9 cellular contexts compared by ENCODE assay signal in the genomic region with DNA sequence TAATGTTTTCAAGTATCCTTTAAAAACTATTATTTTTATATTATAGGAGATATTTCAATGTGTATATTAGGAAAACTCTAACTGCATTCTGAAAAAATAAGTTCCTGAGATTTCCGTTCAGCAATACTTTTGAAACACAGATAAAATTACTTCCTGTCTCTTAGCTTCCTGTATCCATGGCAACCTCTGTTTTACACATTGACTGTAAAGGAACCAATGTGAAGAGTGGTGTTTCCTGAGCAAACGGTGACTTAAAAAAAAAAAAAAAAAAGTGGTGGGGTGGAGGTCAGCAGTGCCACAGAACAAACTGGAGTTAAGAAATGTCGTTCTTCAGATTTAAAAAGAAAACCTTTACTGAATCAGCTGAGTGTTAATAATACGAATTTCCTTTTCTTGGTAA. TPM values are rescaled to one million over a fixed set of nuclear protein-coding genes. Genes with fewer than 3 reads are reported as not detected.
DNase-seq lines count a peak whose midpoint lies in the region; ATAC-seq, FAIRE-seq and TF ChIP-seq lines count a peak whose summit lies in the region.
"Had no signal": no experiment of that assay in that cellular context is flagged by ENCODE, and none has a peak within 500 bp of the region (broad histone marks: within the 10 kb centered on the region; RNA-seq: fewer than 3 reads in every experiment).

A gene with protein sequence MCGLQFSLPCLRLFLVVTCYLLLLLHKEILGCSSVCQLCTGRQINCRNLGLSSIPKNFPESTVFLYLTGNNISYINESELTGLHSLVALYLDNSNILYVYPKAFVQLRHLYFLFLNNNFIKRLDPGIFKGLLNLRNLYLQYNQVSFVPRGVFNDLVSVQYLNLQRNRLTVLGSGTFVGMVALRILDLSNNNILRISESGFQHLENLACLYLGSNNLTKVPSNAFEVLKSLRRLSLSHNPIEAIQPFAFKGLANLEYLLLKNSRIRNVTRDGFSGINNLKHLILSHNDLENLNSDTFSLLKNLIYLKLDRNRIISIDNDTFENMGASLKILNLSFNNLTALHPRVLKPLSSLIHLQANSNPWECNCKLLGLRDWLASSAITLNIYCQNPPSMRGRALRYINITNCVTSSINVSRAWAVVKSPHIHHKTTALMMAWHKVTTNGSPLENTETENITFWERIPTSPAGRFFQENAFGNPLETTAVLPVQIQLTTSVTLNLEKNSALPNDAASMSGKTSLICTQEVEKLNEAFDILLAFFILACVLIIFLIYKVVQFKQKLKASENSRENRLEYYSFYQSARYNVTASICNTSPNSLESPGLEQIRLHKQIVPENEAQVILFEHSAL (plus strand): TSS at position 280 of the 400 bp plus-strand sequence. CDS start 620 bp downstream, outside the sequence.

- TF ChIP-seq CTCF in GM10248 (IDR thresholded peaks at IDR 0.05; ENCODE audit: control extremely low read depth, extremely low read depth, low read depth, missing control alignments) (no peak), astrocyte (IDR thresholded peaks at IDR 0.05; ENCODE audit: insufficient read depth, low read depth, low read length) (no peak), mucosa of descending colon (IDR thresholded peaks at IDR 0.05) (no peak)

- no peak within 1 kb of the TSS for H3K4me3 Mint-ChIP-seq in astrocyte (ENCODE audit: unreplicated experiment)

- H3K27me3 Mint-ChIP-seq in astrocyte (ENCODE audit: low read depth, unreplicated experiment): no peaks in the 10 kb centered on the region

- no peaks in the 10 kb centered on the region for H3K36me3 Mint-ChIP-seq in astrocyte (ENCODE audit: low read depth, unreplicated experiment)

- intact Hi-C loops in mucosa of descending colon (cut with DNase I, micrococcal nuclease): no loop called here

- H2AFZ ChIP-seq in astrocyte (ENCODE audit: low read depth, low read length): no peak within 1 kb of the TSS

- no peaks in the 10 kb centered on the region for H3K27me3 ChIP-seq in astrocyte (ENCODE audit: insufficient read depth, low read length)
- H3K27me3 ChIP-seq: SJCRH30 had no signal

- H4K20me1 ChIP-seq in astrocyte (ENCODE audit: insufficient read depth, low read length): no peaks in the 10 kb centered on the region

- POLR2A ChIA-PET in GM10248 (lab: Yijun Ruan, JAX): no interaction called here

- no peak within 1 kb of the TSS for H3K4me2 ChIP-seq in astrocyte (ENCODE audit: low read length)

- no peak within 1 kb of the TSS for H3K27ac ChIP-seq in astrocyte (ENCODE audit: low read depth, low read length)
- H3K27ac ChIP-seq: SJCRH30 had no signal

- ATAC-seq in GM21367 (IDR thresholded peaks at IDR 0.05; ENCODE audit: unreplicated experiment) (peak; percentile 89), HG03571 (IDR thresholded peaks at IDR 0.05; ENCODE audit: unreplicated experiment) (peak; percentile 84), mucosa of descending colon (peak; percentile 37)

- FAIRE-seq in astrocyte (lab: Jason Lieb, UNC) (no peak), RCC 7860 (lab: Jason Lieb, UNC) (no peak)

- no peaks in the 10 kb centered on the region for H3K79me2 ChIP-seq in astrocyte (ENCODE audit: insufficient read depth, low read length)

- CTCF ChIA-PET in GM10248 (lab: Yijun Ruan, JAX): interaction anchor here (0.6 kb wide), 1 partner anchor 9 kb away, joined by 3 read pairs; no protein-coding TSS in a partner anchor

- in situ Hi-C loops in G401 (cut with HindIII; ENCODE audit: low sequenced_read_pairs): no loop called here

- H3K4me1 ChIP-seq in astrocyte (ENCODE audit: insufficient read depth, low read length) (no peaks in the 10 kb centered on the region), mucosa of descending colon (ENCODE audit: low read depth) (no peaks in the 10 kb centered on the region)
- H3K4me1 ChIP-seq: SJCRH30 had no signal

- no peak within 1 kb of the TSS for H3K27ac Mint-ChIP-seq in astrocyte (ENCODE audit: unreplicated experiment)

- H3K36me3 ChIP-seq in astrocyte (ENCODE audit: insufficient read depth, low read length): no peaks in the 10 kb centered on the region
- H3K36me3 ChIP-seq in mucosa of descending colon (ENCODE audit: low read depth): no peaks in the 10 kb centered on the region

- H3K9me3 ChIP-seq in astrocyte (ENCODE audit: insufficient read depth, low read depth, low read length): no peaks in the 10 kb centered on the region
- H3K9me3 ChIP-seq in mucosa of descending colon: no peaks in the 10 kb centered on the region
- H3K9me3 ChIP-seq: SJCRH30 had no signal

- no peak within 1 kb of the TSS for H3K9ac ChIP-seq in astrocyte (ENCODE audit: low read length)

- H3K4me1 Mint-ChIP-seq in astrocyte (ENCODE audit: low read depth, unreplicated experiment): peaks cover 7% of the 10 kb centered on the region

- H3K9me3 Mint-ChIP-seq in astrocyte (ENCODE audit: unreplicated experiment): no peaks in the 10 kb centered on the region

- DNase-seq in GM10248 (ENCODE audit: extremely low spot score) (peak; percentile 20), astrocyte (ENCODE audit: low read depth) (peak; percentile 57), mucosa of descending colon (no peak), SW480 (ENCODE audit: low spot score) (no peak), G401 (ENCODE audit: low spot score) (no peak), RCC 7860 (ENCODE audit: low spot score) (no peak)

- H3K4me3 ChIP-seq in astrocyte (ENCODE audit: insufficient read depth, low read depth, low read length): no peak within 1 kb of the TSS
- H3K4me3 ChIP-seq in mucosa of descending colon: no peak within 1 kb of the TSS
- H3K4me3 ChIP-seq: SJCRH30 had no signal

RNA-seq across cellular contexts. Expression of the gene that starts here (rescaled TPM):
- 0.64 and 0.72 TPM in 2 replicates for total RNA-seq in astrocyte
- 1 to 10 TPM in 2 of 3 donors, under 1 TPM in 1; 0.75 to 2.8 (median 1.4) TPM for total RNA-seq in mucosa of descending colon
- total RNA-seq in G401 (2014; rRNA removed; shearing (Covaris generic)): 0.51 TPM in 1 of 2 replicates, not detected in the other

Comparison
In these comparisons a context has a peak if more than half of its experiments do, and no peak if none do; other contexts are left out.
1. Peak in DNase-seq in astrocyte; RNA of the gene not detected or under 1 TPM.
2. ATAC-seq: peak in every context shown above with its lines; median percentile 89 in GM21367; 84 in HG03571; 37 in mucosa of descending colon.